ENCODE assay signal across 11 cellular contexts in genomic region chr2:72367530-72368225, GRCh38.
DNase-seq lines count a peak whose midpoint lies in the region; ATAC-seq and TF ChIP-seq lines count a peak whose summit lies in the region.
"Had no signal": no experiment of that assay in that cellular context is flagged by ENCODE, and none has a peak within 500 bp of the region (broad histone marks: within the 10 kb centered on the region; RNA-seq: fewer than 3 reads in every experiment).

No MANE protein-coding gene starts in this region.

- H3K4me1 ChIP-seq in SK-N-SH (ENCODE audit: control insufficient read depth in 1 of 2, insufficient read depth in 2 of 2, low read depth in 1 of 2, low read length in 1 of 2) (no peaks in the 10 kb centered on the region), foreskin keratinocyte (no peaks in the 10 kb centered on the region), vagina (no peaks in the 10 kb centered on the region)

- TF ChIP-seq POLR2A in vagina (IDR thresholded peaks at IDR 0.05): no peak

- no peaks in the 10 kb centered on the region for H3F3A ChIP-seq in SK-N-SH (replicated peaks; ENCODE audit: insufficient read depth)

- no peaks in the 10 kb centered on the region for H3K9me2 ChIP-seq in SK-N-SH

- TF ChIP-seq EP300 in SK-N-SH (IDR thresholded peaks at IDR 0.05; ENCODE audit: borderline replicate concordance in 1 of 2, low read depth in 1 of 2, low read length in 1 of 2): no peak

- no peak overlapping the region for H3K4me2 ChIP-seq in SK-N-SH

- H3K4me3 ChIP-seq in SK-N-SH (ENCODE audit: low read depth in 2 of 2, low read length in 1 of 2): no peak overlapping the region
- H3K4me3 ChIP-seq in vagina: no peak overlapping the region

- no peak overlapping the region for H3K9ac ChIP-seq in SK-N-SH

- POLR2A ChIA-PET in SK-N-SH (lab: Yijun Ruan, JAX): no interaction called here

- H3K27ac ChIP-seq in SK-N-SH (ENCODE audit: low read depth in 2 of 2, low read length in 1 of 2) (no peak overlapping the region), foreskin keratinocyte (no peak overlapping the region), vagina (no peak overlapping the region)

- peak; percentile 95 for DNase-seq in GM04503 (ENCODE audit: low read depth)
- DNase-seq in SK-N-SH: no peak
- peak; percentile 94 to 97 for DNase-seq in foreskin keratinocyte
- DNase-seq in renal cortical epithelial cell (ENCODE audit: low read depth): peak; percentile 91
- DNase-seq in activated CD8-positive, alpha-beta memory T cell treated with anti-CD3 and anti-CD28 coated beads for 24 hours: no peak
- DNase-seq in vagina (ENCODE audit: extremely low spot score in 2 of 2): no peak
- DNase-seq in activated CD4-positive, alpha-beta T cell treated with anti-CD3 and anti-CD28 coated beads, Interleukin-2, amount 50 U/mL, for 1 hour: no peak
- DNase-seq: activated naive CD4-positive, alpha-beta T cell treated with anti-CD3 and anti-CD28 coated beads for 36 hours; naive B cell; NCI-H1417 had no signal

- CTCF ChIA-PET in SK-N-SH (lab: Yijun Ruan, JAX): no interaction called here

- no peak overlapping the region for H2AFZ ChIP-seq in SK-N-SH (ENCODE audit: low read depth)

- H3K9me3 ChIP-seq in SK-N-SH: no peaks in the 10 kb centered on the region
- H3K9me3 ChIP-seq in vagina: no peaks in the 10 kb centered on the region

- 83% methylated on average over 4 of the region's 5 CpGs for WGBS in SK-N-SH (ENCODE audit: low lambda C conversion rate)

- no peaks in the 10 kb centered on the region for H3K79me2 ChIP-seq in SK-N-SH (ENCODE audit: insufficient read depth)

- H3K36me3 ChIP-seq in SK-N-SH (replicated peaks in 1 of 2; ENCODE audit: control insufficient read depth in 1 of 2, insufficient read depth in 2 of 2, low read length in 1 of 2) (no peaks in the 10 kb centered on the region), vagina (no peaks in the 10 kb centered on the region)

- no peaks in the 10 kb centered on the region for H4K20me1 ChIP-seq in SK-N-SH (ENCODE audit: insufficient read depth)

- TF ChIP-seq CTCF in SK-N-SH (IDR thresholded peaks at IDR 0.05): peak; percentile 25; the same call in 1 of the 2 replicates
- TF ChIP-seq CTCF in foreskin keratinocyte (conservative IDR thresholded peaks at IDR 0.05): peak; percentile 88
- peak in 1 of 3 experiments; percentile 24 for TF ChIP-seq CTCF in vagina (IDR thresholded peaks at IDR 0.05)

- TF ChIP-seq RAD21 in SK-N-SH (IDR thresholded peaks at IDR 0.05; ENCODE audit: low read length): no peak

- ATAC-seq in foreskin keratinocyte (peak; percentile 100), HG02973 (IDR thresholded peaks at IDR 0.05; ENCODE audit: unreplicated experiment) (no peak)

- intact Hi-C loops in vagina (cut with DNase I): no loop called here

- no peaks in the 10 kb centered on the region for H3K27me3 ChIP-seq in SK-N-SH (ENCODE audit: insufficient read depth)
- no peaks in the 10 kb centered on the region for H3K27me3 ChIP-seq in foreskin keratinocyte
- H3K27me3 ChIP-seq in vagina: no peaks in the 10 kb centered on the region

TF ChIP-seq in SK-N-SH, 30 proteins besides CTCF, POLR2A, EP300 and RAD21:
- no peak for TF ChIP-seq NRF1 (IDR thresholded peaks at IDR 0.05; ENCODE audit: low read depth, low read length)
- peak; percentile 15; the same call in 1 of the 2 replicates for TF ChIP-seq NFIC (IDR thresholded peaks at IDR 0.05; ENCODE audit: borderline replicate concordance)

Comparison
In these comparisons a context has a peak if more than half of its experiments do, and no peak if none do; other contexts are left out.
1. DNase-seq: peak in GM04503 (single experiment), foreskin keratinocyte (2 of 2) and renal cortical epithelial cell (single experiment); none in SK-N-SH (single experiment), activated CD8-positive, alpha-beta memory T cell treated with anti-CD3 and anti-CD28 coated beads for 24 hours (single experiment), vagina (0 of 2) and activated CD4-positive, alpha-beta T cell treated with anti-CD3 and anti-CD28 coated beads, Interleukin-2, amount 50 U/mL, for 1 hour (single experiment).